18 cellular contexts compared by ENCODE assay signal in the genomic region with DNA sequence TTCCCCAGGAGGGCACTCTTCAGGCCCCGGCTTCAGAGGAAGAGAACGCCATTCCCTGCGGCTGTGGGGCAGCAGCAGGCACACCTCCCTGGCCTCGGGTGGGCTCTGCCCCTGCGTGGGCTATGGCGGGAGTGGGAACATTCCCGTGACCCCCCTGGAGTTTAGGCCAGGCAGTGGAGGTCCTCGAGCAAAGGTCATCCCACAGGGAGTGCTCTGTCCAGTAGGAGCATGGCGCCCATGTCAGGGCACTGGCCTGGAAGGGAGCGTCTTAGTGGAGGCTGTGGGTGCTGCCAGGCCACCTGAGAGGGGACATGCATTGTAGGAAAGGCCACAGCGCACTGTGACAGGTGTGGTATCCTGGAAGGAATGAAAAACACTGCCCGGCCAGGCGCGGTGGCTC. TPM values are rescaled to one million over a fixed set of nuclear protein-coding genes. Genes with fewer than 3 reads are reported as not detected.
DNase-seq lines count a peak whose midpoint lies in the region; FAIRE-seq and TF ChIP-seq lines count a peak whose summit lies in the region.
"Had no signal": no experiment of that assay in that cellular context is flagged by ENCODE, and none has a peak within 500 bp of the region (broad histone marks: within the 10 kb centered on the region; RNA-seq: fewer than 3 reads in every experiment).

No MANE protein-coding gene starts in this region.

- TF ChIP-seq POLR2A in Peyer's patch (IDR thresholded peaks at IDR 0.05) (no peak), spleen (IDR thresholded peaks at IDR 0.05) (no peak)

- H3K9me3 ChIP-seq in BLaER1 (no peaks in the 10 kb centered on the region), Peyer's patch (no peaks in the 10 kb centered on the region), kidney (ENCODE audit: control insufficient read depth in 1 of 2, low read length in 2 of 2) (no peaks in the 10 kb centered on the region), spleen (no peaks in the 10 kb centered on the region)

- WGBS in spleen, 5 donors, result 89 to 93% (median 91%) methylated on average over 8 to 14 of the region's 14 CpGs

- H3K4me3 ChIP-seq in BLaER1, result no peak overlapping the region
- H3K4me3 ChIP-seq in Peyer's patch, result no peak overlapping the region
- H3K4me3 ChIP-seq in kidney (ENCODE audit: low read length in 2 of 2), result no peak overlapping the region
- H3K4me3 ChIP-seq in spleen, result no peak overlapping the region

- H3K27me3 Mint-ChIP-seq in chondrocyte (ENCODE audit: low read depth), result peaks cover 21% of the 10 kb centered on the region

- no peak overlapping the region for H3K27ac Mint-ChIP-seq in chondrocyte (ENCODE audit: unreplicated experiment)

- H3K4me1 ChIP-seq in BLaER1 (peaks cover 19% of the 10 kb centered on the region), Peyer's patch (no peaks in the 10 kb centered on the region), kidney (ENCODE audit: control insufficient read depth in 1 of 2, insufficient read depth in 1 of 2, low read depth in 1 of 2, low read length in 2 of 2) (no peaks in the 10 kb centered on the region), spleen (peaks cover 0 to 21% (median 0%) of the 10 kb centered on the region in 6 donors)

- H3K27ac ChIP-seq in BLaER1 (no peak overlapping the region), Peyer's patch (no peak overlapping the region), kidney (ENCODE audit: low read depth in 2 of 2, low read length in 2 of 2) (no peak overlapping the region), spleen (no peak overlapping the region)

- H3K36me3 ChIP-seq in BLaER1, result no peaks in the 10 kb centered on the region
- no peaks in the 10 kb centered on the region for H3K36me3 ChIP-seq in Peyer's patch
- no peaks in the 10 kb centered on the region for H3K36me3 ChIP-seq in kidney (ENCODE audit: control insufficient read depth in 1 of 2, insufficient read depth in 2 of 2, low read length in 2 of 2)
- no peaks in the 10 kb centered on the region for H3K36me3 ChIP-seq in spleen

- H3K4me1 Mint-ChIP-seq in chondrocyte (ENCODE audit: low read depth), result no peaks in the 10 kb centered on the region

- TF ChIP-seq CTCF in Peyer's patch (IDR thresholded peaks at IDR 0.05) (no peak), kidney (IDR thresholded peaks at IDR 0.05; ENCODE audit: borderline replicate concordance, extremely low read depth, insufficient read depth) (no peak), spleen (IDR thresholded peaks at IDR 0.05 in 8 of 11, conservative IDR thresholded peaks at IDR 0.05 in 3 of 11) (no peak), chondrocyte (IDR thresholded peaks at IDR 0.05) (no peak)

- FAIRE-seq in kidney (lab: Jason Lieb, UNC), result no peak
- FAIRE-seq: G401.6, GM12892, HTR-8/SVneo had no signal

- H3K27me3 ChIP-seq in BLaER1, result peaks cover 16% of the 10 kb centered on the region; the same call in 1 of the 2 replicates
- no peaks in the 10 kb centered on the region for H3K27me3 ChIP-seq in Peyer's patch
- H3K27me3 ChIP-seq in spleen (replicated peaks in 1 of 7), result peaks cover 0 to 54% (median 18%) of the 10 kb centered on the region in 7 donors

- 0 out of 2 replicates have a peak, but pooled peaks cover 8% of the 10 kb centered on the region for H4K20me1 ChIP-seq in BLaER1

- no peak overlapping the region for H3K9ac ChIP-seq in BLaER1
- H3K9ac ChIP-seq in kidney (ENCODE audit: low read length in 2 of 2), result no peak overlapping the region

- intact Hi-C loops in kidney (cut with DNase I) (no loop called here), spleen (cut with DNase I; ENCODE audit: low total_unique reads) (no loop called here)

- H3K4me2 ChIP-seq in BLaER1, result peak overlapping the region; percentile 61

- no peak overlapping the region for H3K4me3 Mint-ChIP-seq in chondrocyte (ENCODE audit: unreplicated experiment)
- H3K4me3 Mint-ChIP-seq: CD4-positive, alpha-beta memory T cell had no signal

- no peaks in the 10 kb centered on the region for H3K9me3 Mint-ChIP-seq in chondrocyte (ENCODE audit: low read depth)
- H3K9me3 Mint-ChIP-seq: CD4-positive, alpha-beta memory T cell had no signal

- no peaks in the 10 kb centered on the region for H3K36me3 Mint-ChIP-seq in chondrocyte (ENCODE audit: low read depth)
- H3K36me3 Mint-ChIP-seq: CD4-positive, alpha-beta memory T cell had no signal

- DNase-seq in Peyer's patch (peak in 2 of 3 donors; percentile 33 to 43), kidney (peak; percentile 65), spleen (peak; percentile 71), germinal center (ENCODE audit: low spot score) (no peak), chondrocyte (ENCODE audit: low spot score) (no peak)
- DNase-seq in activated CD4-positive, alpha-beta T cell treated with anti-CD3 and anti-CD28 coated beads, Interleukin-2, amount 50 U/mL, for 4 hours, result no peak
- DNase-seq: CD4-positive, alpha-beta memory T cell; DMS153; GOT3; KG1; NCI-H1092; NCI-H1436; NCI-H187 treated with DMSO at 0.1 percent for 48 hours; NCI-H2107 had no signal

RNA-seq across cellular contexts. Expression of a gene that starts 9.2 kb away (rescaled TPM):
- total RNA-seq in Peyer's patch (10 to 100 TPM in 1 of 4 donors, 1 to 10 TPM in 3; 2.1 to 41.3 (median 7.6) TPM), kidney (17.2 TPM), spleen (10 to 100 TPM; 38.6 to 64.9 (median 56.1) TPM), chondrocyte (7.1 to 12.5 TPM (median 7.3 TPM) in 3 replicates)
- polyA plus RNA-seq in kidney (ENCODE audit: insufficient read depth, low read depth, low replicate concordance) (4.3 TPM), spleen (10 to 100 TPM; 20.7 to 36.4 (median 30.0) TPM)

Comparison
In these comparisons a context has a peak if more than half of its experiments do, and no peak if none do; other contexts are left out.
1. DNase-seq: peak in Peyer's patch (2 of 3), kidney (single experiment) and spleen (single experiment); none in germinal center (single experiment), chondrocyte (single experiment) and activated CD4-positive, alpha-beta T cell treated with anti-CD3 and anti-CD28 coated beads, Interleukin-2, amount 50 U/mL, for 4 hours (0 of 2).